ENCODE assay signal across 26 cellular contexts in genomic region chr9:132171702-132172101, GRCh38. TPM values are rescaled to one million over a fixed set of nuclear protein-coding genes. Genes with fewer than 3 reads are reported as not detected.
"Had no signal": no experiment of that assay in that cellular context is flagged by ENCODE, and none has a peak within 500 bp of the region (broad histone marks: within the 10 kb centered on the region; RNA-seq: fewer than 3 reads in every experiment).

No MANE protein-coding gene starts in this region.

- DNase-seq: activated CD4-positive, alpha-beta memory T cell treated with anti-CD3 and anti-CD28 coated beads for 36 hours; activated CD4-positive, alpha-beta T cell treated with anti-CD3 and anti-CD28 coated beads, Interleukin-2, amount 10 ng/mL, durations not matched to agents 7 days and 5 days; activated CD4-positive, CD25-positive, alpha-beta regulatory T cell; activated CD8-positive, alpha-beta memory T cell treated with anti-CD3 and anti-CD28 coated beads for 24 hours; activated gamma-delta T cell; activated naive CD4-positive, alpha-beta T cell treated with anti-CD3 and anti-CD28 coated beads for 36 hours; activated naive CD8-positive, alpha-beta T cell treated with anti-CD3 and anti-CD28 coated beads, Interleukin-2, amount 10 ng/mL, durations not matched to agents 7 days and 5 days; activated T-cell treated with anti-CD3 and anti-CD28 coated beads for 4 hours; activated T-cell treated with anti-CD3 and anti-CD28 coated beads, Interleukin-2, amount 50 U/mL, for 48 hours; adrenal gland; anterior cingulate cortex; cerebellar nuclear complex; KG1; NCI-H1048; NCI-H146; NCI-H187 treated with DMSO at 0.1 percent for 48 hours; NCI-H226; NCI-H526; NCI-H82; Peyer's patch; SHP77; T-cell; T-helper 2 cell; T1000 had no signal

- ATAC-seq: activated T-helper 17 cell treated with anti-CD3 and anti-CD28 coated beads, Interleukin-2, amount 50 U/mL, for 72 hours; T-cell had no signal

- H3K9me3 Mint-ChIP-seq: activated CD4-positive, alpha-beta memory T cell treated with anti-CD3 and anti-CD28 coated beads for 36 hours; activated CD4-positive, alpha-beta T cell treated with anti-CD3 and anti-CD28 coated beads, Interleukin-2, amount 10 ng/mL, durations not matched to agents 7 days and 5 days; activated naive CD4-positive, alpha-beta T cell treated with anti-CD3 and anti-CD28 coated beads for 36 hours; activated naive CD8-positive, alpha-beta T cell treated with anti-CD3 and anti-CD28 coated beads, Interleukin-2, amount 10 ng/mL, durations not matched to agents 7 days and 5 days; activated T-helper 17 cell treated with anti-CD3 and anti-CD28 coated beads, Interleukin-2, amount 50 U/mL, for 72 hours; T-cell had no signal

- H3K36me3 Mint-ChIP-seq: activated CD4-positive, alpha-beta memory T cell treated with anti-CD3 and anti-CD28 coated beads for 36 hours; activated naive CD8-positive, alpha-beta T cell treated with anti-CD3 and anti-CD28 coated beads, Interleukin-2, amount 10 ng/mL, durations not matched to agents 7 days and 5 days had no signal

- H3K4me3 Mint-ChIP-seq: activated CD4-positive, alpha-beta memory T cell treated with anti-CD3 and anti-CD28 coated beads for 36 hours; activated CD4-positive, alpha-beta T cell treated with anti-CD3 and anti-CD28 coated beads, Interleukin-2, amount 10 ng/mL, durations not matched to agents 7 days and 5 days; activated naive CD4-positive, alpha-beta T cell treated with anti-CD3 and anti-CD28 coated beads for 36 hours; activated naive CD8-positive, alpha-beta T cell treated with anti-CD3 and anti-CD28 coated beads, Interleukin-2, amount 10 ng/mL, durations not matched to agents 7 days and 5 days; activated T-helper 17 cell treated with anti-CD3 and anti-CD28 coated beads, Interleukin-2, amount 50 U/mL, for 72 hours; T-cell had no signal

- H3K4me1 Mint-ChIP-seq: activated CD4-positive, alpha-beta T cell treated with anti-CD3 and anti-CD28 coated beads, Interleukin-2, amount 10 ng/mL, durations not matched to agents 7 days and 5 days; activated naive CD8-positive, alpha-beta T cell treated with anti-CD3 and anti-CD28 coated beads, Interleukin-2, amount 10 ng/mL, durations not matched to agents 7 days and 5 days; activated T-helper 17 cell treated with anti-CD3 and anti-CD28 coated beads, Interleukin-2, amount 50 U/mL, for 72 hours; T-cell had no signal

- H3K27ac Mint-ChIP-seq: activated CD4-positive, alpha-beta memory T cell treated with anti-CD3 and anti-CD28 coated beads for 36 hours; activated CD4-positive, alpha-beta T cell treated with anti-CD3 and anti-CD28 coated beads, Interleukin-2, amount 10 ng/mL, durations not matched to agents 7 days and 5 days; activated naive CD4-positive, alpha-beta T cell treated with anti-CD3 and anti-CD28 coated beads for 36 hours; activated naive CD8-positive, alpha-beta T cell treated with anti-CD3 and anti-CD28 coated beads, Interleukin-2, amount 10 ng/mL, durations not matched to agents 7 days and 5 days; activated T-helper 17 cell treated with anti-CD3 and anti-CD28 coated beads, Interleukin-2, amount 50 U/mL, for 72 hours; T-cell had no signal

RNA-seq across cellular contexts. Expression of gene NTNG2, which starts 9.8 kb away (rescaled TPM):
- total RNA-seq: SJSA1 had no signal
